9 cellular contexts compared by ENCODE assay signal in the genomic region with DNA sequence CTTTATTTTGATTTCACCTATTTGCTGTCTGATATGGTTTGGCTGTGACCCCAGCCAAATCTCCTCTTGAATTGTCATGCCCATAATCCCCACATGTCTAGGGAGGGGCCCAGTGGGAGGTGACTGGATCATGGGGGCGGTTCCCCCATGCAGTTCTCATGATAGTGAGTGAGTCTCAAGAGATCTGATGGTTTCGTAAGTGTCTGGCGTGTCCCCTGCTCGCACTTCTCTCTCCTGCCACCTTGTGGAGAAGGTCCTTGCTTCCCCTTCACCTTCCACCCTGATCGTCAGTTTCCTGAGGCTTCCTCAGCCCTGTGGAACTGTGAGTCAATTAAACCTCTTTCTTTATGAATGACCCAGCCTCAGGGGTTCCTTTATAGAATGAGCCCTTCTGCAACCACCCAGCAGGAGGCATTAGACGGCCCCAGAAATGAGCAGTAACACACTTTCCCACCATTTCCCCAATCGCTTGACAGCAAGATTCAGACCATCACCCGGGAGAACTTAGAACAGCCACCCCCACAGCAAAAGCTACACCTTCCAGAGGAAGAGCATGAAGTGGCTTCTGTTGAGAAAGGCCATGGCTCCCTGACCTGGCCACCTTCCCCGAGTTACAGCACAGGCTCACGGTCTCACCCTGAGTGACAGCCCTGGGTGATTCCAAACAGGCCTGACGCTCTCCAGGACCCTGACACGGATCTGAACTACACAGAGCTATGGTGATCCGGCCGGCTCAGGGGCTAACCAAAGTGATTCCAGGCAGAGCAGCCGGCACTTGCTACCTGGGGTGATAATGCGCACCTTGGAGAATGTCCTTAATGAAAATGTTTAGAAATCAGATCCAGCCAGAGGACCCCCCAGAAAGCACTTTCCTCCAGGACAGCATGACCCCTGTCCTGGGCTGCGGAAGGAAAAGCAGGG.
DNase-seq lines count a peak whose midpoint lies in the region; ATAC-seq, FAIRE-seq and TF ChIP-seq lines count a peak whose summit lies in the region.
"Had no signal": no experiment of that assay in that cellular context is flagged by ENCODE, and none has a peak within 500 bp of the region (broad histone marks: within the 10 kb centered on the region; RNA-seq: fewer than 3 reads in every experiment).

No MANE protein-coding gene starts in this region.

- peak in 1 of 2 experiments; percentile 92 for DNase-seq in A549 (ENCODE audit: low read depth in 1 of 2, low spot score in 1 of 2)
- peak; percentile 76 for DNase-seq in H4 (ENCODE audit: low spot score)
- DNase-seq in NCI-H82 treated with DMSO at 0.1 percent for 48 hours (lab: John Stamatoyannopoulos, UW; ENCODE audit: unreplicated experiment): peak; percentile 21
- peak; percentile 23 to 25 for DNase-seq in activated T-cell treated with anti-CD3 and anti-CD28 coated beads, Interleukin-2, amount 50 U/mL, for 72 hours
- DNase-seq in heart right ventricle: peak in 1 of 2 donors; percentile 34
- peak; percentile 60 for DNase-seq in skeletal muscle cell (ENCODE audit: low read depth)

- peak overlapping the region; percentile 86 to 93 for H3K27ac ChIP-seq in A549
- H3K27ac ChIP-seq in heart right ventricle: no peak overlapping the region

- H3K27me3 ChIP-seq in heart right ventricle: peaks cover 0 to 23% (median 0%) of the 10 kb centered on the region in 7 donors

- peak; percentile 79 to 80 for TF ChIP-seq RAD21 in A549 (conservative IDR thresholded peaks at IDR 0.05 in 1 of 2, IDR thresholded peaks at IDR 0.05 in 1 of 2)

- peak; percentile 59 for FAIRE-seq in A549 (lab: Jason Lieb, UNC)
- FAIRE-seq: GM18507 had no signal

- H3K4me1 ChIP-seq in A549 (peaks cover 53% of the 10 kb centered on the region), heart right ventricle (peaks cover 0 to 2% (median 0%) of the 10 kb centered on the region in 9 donors)

- TF ChIP-seq CTCF in A549 (IDR thresholded peaks at IDR 0.05): peak; percentile 66
- peak in 8 of 9 donors; percentile 19 to 65 (median 53) for TF ChIP-seq CTCF in heart right ventricle (IDR thresholded peaks at IDR 0.05)

- no peaks in the 10 kb centered on the region for H3K9me3 ChIP-seq in A549
- no peaks in the 10 kb centered on the region for H3K9me3 ChIP-seq in heart right ventricle

- no peak overlapping the region for H3K27ac Mint-ChIP-seq in activated T-cell treated with anti-CD3 and anti-CD28 coated beads, Interleukin-2, amount 50 U/mL, for 72 hours

- H3K36me3 Mint-ChIP-seq in activated T-cell treated with anti-CD3 and anti-CD28 coated beads, Interleukin-2, amount 50 U/mL, for 72 hours (ENCODE audit: insufficient read depth in 2 of 2): no peaks in the 10 kb centered on the region

- H3K27me3 Mint-ChIP-seq in activated T-cell treated with anti-CD3 and anti-CD28 coated beads, Interleukin-2, amount 50 U/mL, for 72 hours (ENCODE audit: low read depth): peaks cover 6% of the 10 kb centered on the region

- peak; percentile 8 to 66; a peak in 3 of 6 replicates for ATAC-seq in A549
- peak; percentile 54 to 70 for ATAC-seq in activated T-cell treated with anti-CD3 and anti-CD28 coated beads, Interleukin-2, amount 50 U/mL, for 72 hours (replicated peaks in 1 of 2)
- ATAC-seq in heart right ventricle: peak in 3 of 8 donors; percentile 50 to 63 (median 57)
- ATAC-seq in GM18867 (IDR thresholded peaks at IDR 0.05; ENCODE audit: unreplicated experiment): no peak
- no peak for ATAC-seq in HG03520 (IDR thresholded peaks at IDR 0.05; ENCODE audit: unreplicated experiment)

- intact Hi-C loops in heart right ventricle (cut with DNase I): loop anchor here in 6 of 10 donors (5.0 to 10.0 kb wide), 5 partner anchors 266 to 1066 kb away; no protein-coding TSS in a partner anchor

- peak overlapping the region; percentile 27 for H3K4me2 ChIP-seq in A549

- H3K4me3 ChIP-seq in A549: no peak overlapping the region
- no peak overlapping the region for H3K4me3 ChIP-seq in heart right ventricle
- H3K4me3 ChIP-seq in skeletal muscle cell (ENCODE audit: low read depth, low read length): no peak overlapping the region

- no peak overlapping the region for H3K4me3 Mint-ChIP-seq in activated T-cell treated with anti-CD3 and anti-CD28 coated beads, Interleukin-2, amount 50 U/mL, for 72 hours

- no peaks in the 10 kb centered on the region for H3K9me3 Mint-ChIP-seq in activated T-cell treated with anti-CD3 and anti-CD28 coated beads, Interleukin-2, amount 50 U/mL, for 72 hours

- POLR2A ChIA-PET in A549 (lab: Yijun Ruan, JAX): no interaction called here

- no peak for TF ChIP-seq POLR2A in A549 (IDR thresholded peaks at IDR 0.05; ENCODE audit: low read length)

- H3K4me1 Mint-ChIP-seq in activated T-cell treated with anti-CD3 and anti-CD28 coated beads, Interleukin-2, amount 50 U/mL, for 72 hours (ENCODE audit: low read depth): no peaks in the 10 kb centered on the region

- TF ChIP-seq EP300 in A549 (IDR thresholded peaks at IDR 0.05): 0 out of 5 replicates have a peak, but pooled peaks of 1 of the 2 experiments have one; percentile 24

- CTCF ChIA-PET in A549 (lab: Yijun Ruan, JAX): interaction anchor here (0.7 to 2.3 kb wide), 12 partner anchors 8 to 910 kb away, joined by 3 to 10 read pairs (median 4); no protein-coding TSS in a partner anchor

- WGBS in A549 (ENCODE audit: missing lambda C conversion rate): 47% methylated on average over 13 of the region's 17 CpGs
- 22 to 32% methylated on average over 17 of the region's 17 CpGs for WGBS in heart right ventricle, 2 donors

- no peaks in the 10 kb centered on the region for H3K36me3 ChIP-seq in heart right ventricle

TF ChIP-seq in A549, 52 proteins besides CTCF, POLR2A, EP300 and RAD21 (continues in another document):
- no peak for TF ChIP-seq EHF (CRISPR knock-in tag; IDR thresholded peaks at IDR 0.05)
- no peak for TF ChIP-seq HOXB13 (CRISPR knock-in tag; IDR thresholded peaks at IDR 0.05; ENCODE audit: low read depth)
- TF ChIP-seq, protein P1, sequence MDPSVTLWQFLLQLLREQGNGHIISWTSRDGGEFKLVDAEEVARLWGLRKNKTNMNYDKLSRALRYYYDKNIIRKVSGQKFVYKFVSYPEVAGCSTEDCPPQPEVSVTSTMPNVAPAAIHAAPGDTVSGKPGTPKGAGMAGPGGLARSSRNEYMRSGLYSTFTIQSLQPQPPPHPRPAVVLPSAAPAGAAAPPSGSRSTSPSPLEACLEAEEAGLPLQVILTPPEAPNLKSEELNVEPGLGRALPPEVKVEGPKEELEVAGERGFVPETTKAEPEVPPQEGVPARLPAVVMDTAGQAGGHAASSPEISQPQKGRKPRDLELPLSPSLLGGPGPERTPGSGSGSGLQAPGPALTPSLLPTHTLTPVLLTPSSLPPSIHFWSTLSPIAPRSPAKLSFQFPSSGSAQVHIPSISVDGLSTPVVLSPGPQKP (IDR thresholded peaks at IDR 0.05; ENCODE audit: low read depth, low read length): no peak
- no peak for TF ChIP-seq KDM1A (IDR thresholded peaks at IDR 0.05; ENCODE audit: low read depth)
- TF ChIP-seq, protein P2, sequence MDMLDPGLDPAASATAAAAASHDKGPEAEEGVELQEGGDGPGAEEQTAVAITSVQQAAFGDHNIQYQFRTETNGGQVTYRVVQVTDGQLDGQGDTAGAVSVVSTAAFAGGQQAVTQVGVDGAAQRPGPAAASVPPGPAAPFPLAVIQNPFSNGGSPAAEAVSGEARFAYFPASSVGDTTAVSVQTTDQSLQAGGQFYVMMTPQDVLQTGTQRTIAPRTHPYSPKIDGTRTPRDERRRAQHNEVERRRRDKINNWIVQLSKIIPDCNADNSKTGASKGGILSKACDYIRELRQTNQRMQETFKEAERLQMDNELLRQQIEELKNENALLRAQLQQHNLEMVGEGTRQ (IDR thresholded peaks at IDR 0.05): no peak
- TF ChIP-seq CEBPB (IDR thresholded peaks at IDR 0.05): peak; percentile 59 to 86; a peak in 3 of 4 replicates
- no peak for TF ChIP-seq GATA3 (IDR thresholded peaks at IDR 0.05; ENCODE audit: borderline replicate concordance)
- no peak for TF ChIP-seq HES2 (IDR thresholded peaks at IDR 0.05)
- TF ChIP-seq CBX2 (IDR thresholded peaks at IDR 0.05; ENCODE audit: borderline replicate concordance, low read depth): no peak
- peak; percentile 34 for TF ChIP-seq CHD2 (IDR thresholded peaks at IDR 0.05; ENCODE audit: low read length, partially characterized antibody)
- no peak for TF ChIP-seq TFCP2L1 (CRISPR knock-in tag; IDR thresholded peaks at IDR 0.05)
- TF ChIP-seq EHMT2 (IDR thresholded peaks at IDR 0.05; ENCODE audit: low read depth): no peak
- no peak for TF ChIP-seq CHD4 (IDR thresholded peaks at IDR 0.05; ENCODE audit: borderline replicate concordance)
- TF ChIP-seq CBX8 (IDR thresholded peaks at IDR 0.05): no peak
- no peak for TF ChIP-seq BHLHE40 (IDR thresholded peaks at IDR 0.05; ENCODE audit: low read depth, low read length)
- peak; percentile 85 for TF ChIP-seq SMC3 (IDR thresholded peaks at IDR 0.05)
- TF ChIP-seq, protein P3, sequence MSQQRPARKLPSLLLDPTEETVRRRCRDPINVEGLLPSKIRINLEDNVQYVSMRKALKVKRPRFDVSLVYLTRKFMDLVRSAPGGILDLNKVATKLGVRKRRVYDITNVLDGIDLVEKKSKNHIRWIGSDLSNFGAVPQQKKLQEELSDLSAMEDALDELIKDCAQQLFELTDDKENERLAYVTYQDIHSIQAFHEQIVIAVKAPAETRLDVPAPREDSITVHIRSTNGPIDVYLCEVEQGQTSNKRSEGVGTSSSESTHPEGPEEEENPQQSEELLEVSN (IDR thresholded peaks at IDR 0.05; ENCODE audit: borderline replicate concordance, low read depth): no peak; the same call in 1 of the 2 replicates
- TF ChIP-seq KDM5A (IDR thresholded peaks at IDR 0.05): no peak
- TF ChIP-seq ESRRA (IDR thresholded peaks at IDR 0.05; ENCODE audit: borderline replicate concordance, low read length): no peak
- TF ChIP-seq MAFK (IDR thresholded peaks at IDR 0.05; ENCODE audit: partially characterized antibody): no peak
- peak; percentile 31; the same call in 1 of the 2 replicates for TF ChIP-seq MAX (IDR thresholded peaks at IDR 0.05)
- TF ChIP-seq POLR2AphosphoS2 (conservative IDR thresholded peaks at IDR 0.05; ENCODE audit: low read length): no peak

Comparison
In these comparisons a context has a peak if more than half of its experiments do, and no peak if none do; other contexts are left out.
1. ATAC-seq: peak in A549 (2 of 2) and activated T-cell treated with anti-CD3 and anti-CD28 coated beads, Interleukin-2, amount 50 U/mL, for 72 hours (2 of 2); none in GM18867 (single experiment) and HG03520 (single experiment).
2. H3K27ac ChIP-seq: peak in A549 (2 of 2); none in heart right ventricle (0 of 10).